In genomic region chr16:9225527-9226316, GRCh38 we compare ENCODE assay signal across 8 cellular contexts.
DNase-seq lines count a peak whose midpoint lies in the region; ATAC-seq and TF ChIP-seq lines count a peak whose summit lies in the region.

No MANE protein-coding gene starts in this region.

- H3K4me3 ChIP-seq in HFF-Myc (replicated peaks; ENCODE audit: low read depth, low read length) (no peak overlapping the region), heart right ventricle (no peak overlapping the region)

- 45 to 55% methylated on average over 5 of the region's 5 CpGs for WGBS in heart right ventricle, 2 donors

- peaks cover 0 to 17% (median 0%) of the 10 kb centered on the region in 7 donors for H3K27me3 ChIP-seq in heart right ventricle

- intact Hi-C loops in heart right ventricle (cut with DNase I), result no loop called here

- peak; percentile 40 for TF ChIP-seq CTCF in HFF-Myc (IDR thresholded peaks at IDR 0.05; ENCODE audit: low read depth, low read length, missing control alignments)
- TF ChIP-seq CTCF in heart right ventricle (IDR thresholded peaks at IDR 0.05), result peak in 4 of 9 donors; percentile 11 to 29 (median 20)

- ATAC-seq in heart right ventricle, result no peak
- no peak for ATAC-seq in HG03439 (IDR thresholded peaks at IDR 0.05; ENCODE audit: unreplicated experiment)

- H3K9me3 ChIP-seq in heart right ventricle, result peaks cover 0 to 18% (median 0%) of the 10 kb centered on the region in 11 donors

- H3K36me3 ChIP-seq in heart right ventricle, result no peaks in the 10 kb centered on the region

- H3K27ac ChIP-seq in heart right ventricle, result no peak overlapping the region

- no peaks in the 10 kb centered on the region for H3K4me1 ChIP-seq in heart right ventricle

- peak; percentile 3 for DNase-seq in DMS153 (lab: John Stamatoyannopoulos, UW)
- no peak for DNase-seq in HFF-Myc (ENCODE audit: extremely low read depth, low read depth)
- DNase-seq in SW480 (ENCODE audit: low spot score), result peak; percentile 32
- DNase-seq in midbrain (lab: John Stamatoyannopoulos, UW), result peak; percentile 46
- DNase-seq in effector CD8-positive, alpha-beta T cell (lab: John Stamatoyannopoulos, UW), result no peak
- no peak for DNase-seq in stimulated activated CD4-positive, alpha-beta T cell treated with anti-CD3 and anti-CD28 coated beads, Interleukin-4, amount 100 ng/mL, for 4 hours
- no peak for DNase-seq in heart right ventricle

Comparison
In these comparisons a context has a peak if more than half of its experiments do, and no peak if none do; other contexts are left out.
1. DNase-seq: peak in DMS153 (single experiment), SW480 (single experiment) and midbrain (single experiment); none in HFF-Myc (single experiment), effector CD8-positive, alpha-beta T cell (single experiment), stimulated activated CD4-positive, alpha-beta T cell treated with anti-CD3 and anti-CD28 coated beads, Interleukin-4, amount 100 ng/mL, for 4 hours (0 of 2) and heart right ventricle (0 of 2).